Comparison of ENCODE assay signal across 2 cellular contexts in genomic region chr22:20641919-20642579, GRCh38.
TF ChIP-seq lines count a peak whose summit lies in the region.

No MANE protein-coding gene starts in this region.

TF ChIP-seq in K562, 482 proteins besides CTCF, POLR2A, EP300 and RAD21 (continued from another document and continues in another):
- TF ChIP-seq GTF3C2 (IDR thresholded peaks at IDR 0.05; ENCODE audit: borderline replicate concordance, extremely low read depth, insufficient read length) (no peak), ZNF318 (IDR thresholded peaks at IDR 0.05; ENCODE audit: borderline replicate concordance in 1 of 2, low read depth in 1 of 2) (no peak), SMARCC2 (IDR thresholded peaks at IDR 0.05; ENCODE audit: low read depth) (no peak), HIVEP1 (CRISPR knock-in tag; IDR thresholded peaks at IDR 0.05) (0 out of 2 replicates have a peak, but pooled peaks have one; percentile 54), RCOR1 (IDR thresholded peaks at IDR 0.05; ENCODE audit: borderline replicate concordance in 1 of 2, low read depth in 2 of 2, low read length in 2 of 2) (peak; percentile 12 to 51; a peak in 2 of 4 replicates), ZNF76 (CRISPR knock-in tag; IDR thresholded peaks at IDR 0.05; ENCODE audit: borderline replicate concordance) (0 out of 2 replicates have a peak, but pooled peaks have one; percentile 33), ZNF785 (CRISPR knock-in tag; IDR thresholded peaks at IDR 0.05) (no peak), E2F6 (IDR thresholded peaks at IDR 0.05; ENCODE audit: borderline replicate concordance in 1 of 2, extremely low read depth in 1 of 2, insufficient read depth in 1 of 2, insufficient read length in 1 of 2, low read depth in 1 of 2, low read length in 1 of 2, poor library complexity in 1 of 2, severe bottlenecking in 1 of 2) (no peak), ZNF146 (CRISPR knock-in tag; IDR thresholded peaks at IDR 0.05; ENCODE audit: unreplicated experiment) (no peak), PRMT5 (CRISPR knock-in tag; IDR thresholded peaks at IDR 0.05) (0 out of 2 replicates have a peak, but pooled peaks have one; percentile 34), SRF (CRISPR knock-in tag; IDR thresholded peaks at IDR 0.05) (peak in 1 of 2 experiments; percentile 75; a peak in 1 of 4 replicates)

TF ChIP-seq in WTC11, 78 proteins besides CTCF, POLR2A, EP300 and RAD21 (continued from another document):
- TF ChIP-seq ZSCAN18 (CRISPR knock-in tag; IDR thresholded peaks at IDR 0.05): no peak
- TF ChIP-seq SMAD4 (CRISPR knock-in tag; IDR thresholded peaks at IDR 0.05): no peak
- TF ChIP-seq, protein P1, sequence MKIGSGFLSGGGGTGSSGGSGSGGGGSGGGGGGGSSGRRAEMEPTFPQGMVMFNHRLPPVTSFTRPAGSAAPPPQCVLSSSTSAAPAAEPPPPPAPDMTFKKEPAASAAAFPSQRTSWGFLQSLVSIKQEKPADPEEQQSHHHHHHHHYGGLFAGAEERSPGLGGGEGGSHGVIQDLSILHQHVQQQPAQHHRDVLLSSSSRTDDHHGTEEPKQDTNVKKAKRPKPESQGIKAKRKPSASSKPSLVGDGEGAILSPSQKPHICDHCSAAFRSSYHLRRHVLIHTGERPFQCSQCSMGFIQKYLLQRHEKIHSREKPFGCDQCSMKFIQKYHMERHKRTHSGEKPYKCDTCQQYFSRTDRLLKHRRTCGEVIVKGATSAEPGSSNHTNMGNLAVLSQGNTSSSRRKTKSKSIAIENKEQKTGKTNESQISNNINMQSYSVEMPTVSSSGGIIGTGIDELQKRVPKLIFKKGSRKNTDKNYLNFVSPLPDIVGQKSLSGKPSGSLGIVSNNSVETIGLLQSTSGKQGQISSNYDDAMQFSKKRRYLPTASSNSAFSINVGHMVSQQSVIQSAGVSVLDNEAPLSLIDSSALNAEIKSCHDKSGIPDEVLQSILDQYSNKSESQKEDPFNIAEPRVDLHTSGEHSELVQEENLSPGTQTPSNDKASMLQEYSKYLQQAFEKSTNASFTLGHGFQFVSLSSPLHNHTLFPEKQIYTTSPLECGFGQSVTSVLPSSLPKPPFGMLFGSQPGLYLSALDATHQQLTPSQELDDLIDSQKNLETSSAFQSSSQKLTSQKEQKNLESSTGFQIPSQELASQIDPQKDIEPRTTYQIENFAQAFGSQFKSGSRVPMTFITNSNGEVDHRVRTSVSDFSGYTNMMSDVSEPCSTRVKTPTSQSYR (CRISPR knock-in tag; IDR thresholded peaks at IDR 0.05): no peak
- TF ChIP-seq TEAD4 (CRISPR knock-in tag; IDR thresholded peaks at IDR 0.05): no peak
- no peak for TF ChIP-seq ZNF317 (CRISPR knock-in tag; IDR thresholded peaks at IDR 0.05; ENCODE audit: borderline replicate concordance, low read depth)
- TF ChIP-seq ATF1 (CRISPR knock-in tag; IDR thresholded peaks at IDR 0.05): no peak
- no peak for TF ChIP-seq ZNF219 (CRISPR knock-in tag; IDR thresholded peaks at IDR 0.05; ENCODE audit: borderline replicate concordance)
